In the genomic region with DNA sequence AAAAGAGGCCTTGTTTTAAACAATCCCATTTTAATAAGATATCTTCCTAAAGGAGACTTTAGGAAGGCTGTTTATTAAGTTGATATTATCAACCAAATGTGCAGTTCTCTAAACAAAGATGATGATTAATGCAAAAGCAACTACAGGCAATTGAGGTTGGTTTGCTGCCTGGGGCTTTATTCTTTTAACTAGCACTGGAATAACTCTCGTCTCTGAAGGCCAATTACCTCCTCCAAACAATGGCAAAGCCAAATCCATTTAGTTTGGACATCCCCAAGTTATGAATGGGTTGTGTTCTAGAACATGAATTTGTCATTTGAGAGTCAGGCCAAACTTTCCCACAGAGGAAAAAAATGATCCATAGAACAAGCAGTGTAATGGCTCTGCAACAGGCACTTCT, we compare ENCODE assay signal across 17 cellular contexts.
A peak's percentile ranks its signal among the peaks of the same experiment; 100 is the strongest.
DNase-seq lines count a peak whose midpoint lies in the region; ATAC-seq and TF ChIP-seq lines count a peak whose summit lies in the region.
"Had no signal": no experiment of that assay in that cellular context is flagged by ENCODE, and none has a peak within 500 bp of the region (broad histone marks: within the 10 kb centered on the region; RNA-seq: fewer than 3 reads in every experiment).

No MANE protein-coding gene starts in this region.

- H3K14ac ChIP-seq in mesenchymal stem cell (ENCODE audit: low read length in 2 of 2), result no peak overlapping the region

- H4K8ac ChIP-seq in mesenchymal stem cell (ENCODE audit: low read length), result no peak overlapping the region

- intact Hi-C loops in body of pancreas (cut with DNase I), result no loop called here

- no peak overlapping the region for H2AK5ac ChIP-seq in mesenchymal stem cell (ENCODE audit: low read length, severe bottlenecking)

- no peak overlapping the region for H3K27ac ChIP-seq in body of pancreas
- no peak overlapping the region for H3K27ac ChIP-seq in mesenchymal stem cell (ENCODE audit: low read length, poor library complexity, severe bottlenecking)
- H3K27ac ChIP-seq: 22Rv1 had no signal

- H3K4me2 ChIP-seq in mesenchymal stem cell (ENCODE audit: low read length, poor library complexity, severe bottlenecking), result no peak overlapping the region

- H3K36me3 ChIP-seq in body of pancreas (replicated peaks in 1 of 2; ENCODE audit: insufficient read depth in 1 of 2, low read depth in 2 of 2) (no peaks in the 10 kb centered on the region), mesenchymal stem cell (ENCODE audit: control insufficient read depth in 1 of 2, insufficient read depth in 2 of 2, low read depth in 1 of 2, low read length in 2 of 2) (no peaks in the 10 kb centered on the region)

- no peak overlapping the region for H3K4ac ChIP-seq in mesenchymal stem cell (ENCODE audit: low read depth in 1 of 2, low read length in 2 of 2)

- 18 to 37% methylated on average over 1 of the region's 1 CpG for WGBS in body of pancreas, 2 donors
- WGBS in mesenchymal stem cell, result no CpG with 5 or more reads among the region's 1 CpG

- H3K9me3 ChIP-seq in body of pancreas (no peaks in the 10 kb centered on the region), mesenchymal stem cell (ENCODE audit: control insufficient read depth, low read length) (no peaks in the 10 kb centered on the region)

- H3K36me3 Mint-ChIP-seq in HFFc6 (ENCODE audit: low read depth), result no peaks in the 10 kb centered on the region
- H3K36me3 Mint-ChIP-seq: CD8-positive, alpha-beta memory T cell had no signal

- H3K4me1 ChIP-seq in body of pancreas (no peaks in the 10 kb centered on the region), mesenchymal stem cell (ENCODE audit: control insufficient read depth, insufficient read depth, low read depth, low read length) (no peaks in the 10 kb centered on the region)

- no peak overlapping the region for H3K23ac ChIP-seq in mesenchymal stem cell (ENCODE audit: low read length in 2 of 2)

- no peak for TF ChIP-seq POLR2A in body of pancreas (IDR thresholded peaks at IDR 0.05)

- H2BK5ac ChIP-seq in mesenchymal stem cell (ENCODE audit: low read depth, low read length, poor library complexity, severe bottlenecking), result no peak overlapping the region

- DNase-seq in NCI-H1105 treated with DMSO at 0.1 percent for 48 hours (lab: John Stamatoyannopoulos, UW) (peak; percentile 5), NCI-H1105 (lab: John Stamatoyannopoulos, UW) (no peak), HFFc6 (peak; percentile 7), fibroblast of villous mesenchyme (ENCODE audit: low read depth) (peak; percentile 51), body of pancreas (no peak), mesenchymal stem cell (no peak)
- DNase-seq: CD8-positive, alpha-beta memory T cell; DMS 273 treated with DMSO at 0.1 percent for 48 hours; IMR-90; Kasumi-1; MV-4-11; NCI-H1694; NCI-H2171 had no signal

- H3K27me3 ChIP-seq in body of pancreas (no peaks in the 10 kb centered on the region), mesenchymal stem cell (ENCODE audit: control insufficient read depth in 1 of 2, insufficient read depth in 1 of 2, low read length in 2 of 2) (no peaks in the 10 kb centered on the region)

- H2BK12ac ChIP-seq in mesenchymal stem cell (ENCODE audit: low read length in 2 of 2), result no peak overlapping the region

- no peak overlapping the region for H2AFZ ChIP-seq in mesenchymal stem cell (ENCODE audit: low read depth, low read length)

- no peaks in the 10 kb centered on the region for H3K79me1 ChIP-seq in mesenchymal stem cell (replicated peaks; ENCODE audit: low read length, poor library complexity, severe bottlenecking)

- H3K4me1 Mint-ChIP-seq in HFFc6 (ENCODE audit: low read depth), result no peaks in the 10 kb centered on the region
- H3K4me1 Mint-ChIP-seq: CD8-positive, alpha-beta memory T cell had no signal

- no peak overlapping the region for H3K4me3 ChIP-seq in fibroblast of villous mesenchyme (ENCODE audit: low read depth, low read length)
- H3K4me3 ChIP-seq in body of pancreas, result no peak overlapping the region
- H3K4me3 ChIP-seq in mesenchymal stem cell (ENCODE audit: insufficient read depth in 1 of 2, low read depth in 1 of 2, low read length in 2 of 2), result no peak overlapping the region

- ATAC-seq in SK-N-SH treated with all-trans-retinoic acid at 6 μM for 48 hours (no peak; the same call in 2 of the 3 replicates), body of pancreas (no peak), HG03175 (IDR thresholded peaks at IDR 0.05; ENCODE audit: unreplicated experiment) (no peak)
- ATAC-seq: HCT116 had no signal

- no peak overlapping the region for H3K4me3 Mint-ChIP-seq in HFFc6
- H3K4me3 Mint-ChIP-seq: CD8-positive, alpha-beta memory T cell had no signal

- H3K9me3 Mint-ChIP-seq in HFFc6, result peaks cover 2% of the 10 kb centered on the region
- H3K9me3 Mint-ChIP-seq: CD8-positive, alpha-beta memory T cell had no signal

- TF ChIP-seq CTCF in HFFc6 (IDR thresholded peaks at IDR 0.05) (no peak), fibroblast of villous mesenchyme (IDR thresholded peaks at IDR 0.05; ENCODE audit: insufficient read depth, low read depth, low read length) (no peak), body of pancreas (IDR thresholded peaks at IDR 0.05) (no peak)

- no peak overlapping the region for H3K18ac ChIP-seq in mesenchymal stem cell (ENCODE audit: low read depth in 1 of 2, low read length in 2 of 2)

- H3K27ac Mint-ChIP-seq in HFFc6, result no peak overlapping the region

- H3K9ac ChIP-seq in mesenchymal stem cell (ENCODE audit: low read length), result no peak overlapping the region

- H2BK15ac ChIP-seq in mesenchymal stem cell (ENCODE audit: low read depth, poor library complexity, severe bottlenecking), result no peak overlapping the region

- no peak overlapping the region for H4K91ac ChIP-seq in mesenchymal stem cell (ENCODE audit: low read length)

- no peaks in the 10 kb centered on the region for H3K27me3 Mint-ChIP-seq in HFFc6 (ENCODE audit: insufficient read depth)

- H2BK120ac ChIP-seq in mesenchymal stem cell (ENCODE audit: low read depth, low read length), result no peak overlapping the region

TF ChIP-seq in SK-N-SH treated with all-trans-retinoic acid at 6 μM for 48 hours, 23 proteins besides CTCF, POLR2A, EP300 and RAD21:
- TF ChIP-seq ISL1 (CRISPR knock-in tag; IDR thresholded peaks at IDR 0.05) (peak; percentile 40), ZC3H10 (CRISPR knock-in tag; IDR thresholded peaks at IDR 0.05) (no peak)

Comparison
In these comparisons a context has a peak if more than half of its experiments do, and no peak if none do; other contexts are left out.
1. DNase-seq: peak in NCI-H1105 treated with DMSO at 0.1 percent for 48 hours (single experiment), HFFc6 (single experiment) and fibroblast of villous mesenchyme (single experiment); none in NCI-H1105 (single experiment), body of pancreas (0 of 4) and mesenchymal stem cell (single experiment).